ENCODE assay signal across 17 cellular contexts in genomic region chr6:15496345-15497131, GRCh38.
"Had no signal": no experiment of that assay in that cellular context is flagged by ENCODE, and none has a peak within 500 bp of the region (broad histone marks: within the 10 kb centered on the region; RNA-seq: fewer than 3 reads in every experiment).

No MANE protein-coding gene starts in this region.

- ATAC-seq: activated CD8-positive, alpha-beta memory T cell treated with anti-CD3 and anti-CD28 coated beads, Interleukin-2, amount 10 ng/mL, durations not matched to agents 7 days and 5 days; naive thymus-derived CD4-positive, alpha-beta T cell; sciatic nerve; T-cell had no signal

- H3K4me3 ChIP-seq: ascending aorta, lung, SK-N-MC, upper lobe of left lung had no signal

- DNase-seq: activated CD8-positive, alpha-beta memory T cell treated with anti-CD3 and anti-CD28 coated beads, Interleukin-2, amount 10 ng/mL, durations not matched to agents 7 days and 5 days; activated naive CD4-positive, alpha-beta T cell; cortex of kidney; effector memory CD4-positive, alpha-beta T cell; hippocampal formation; naive thymus-derived CD4-positive, alpha-beta T cell; stimulated activated CD4-positive, alpha-beta T cell treated with anti-CD3 and anti-CD28 coated beads, Interleukin-2, amount 100 ng/mL, for 24 hours; stimulated activated naive CD4-positive, alpha-beta T cell; substantia nigra; T-cell; T1000 had no signal

- H3K27me3 ChIP-seq: ascending aorta, upper lobe of left lung had no signal

- H3K27me3 Mint-ChIP-seq: activated CD8-positive, alpha-beta memory T cell treated with anti-CD3 and anti-CD28 coated beads, Interleukin-2, amount 10 ng/mL, durations not matched to agents 7 days and 5 days; naive thymus-derived CD4-positive, alpha-beta T cell; T-cell had no signal

- H3K4me3 Mint-ChIP-seq: activated CD8-positive, alpha-beta memory T cell treated with anti-CD3 and anti-CD28 coated beads, Interleukin-2, amount 10 ng/mL, durations not matched to agents 7 days and 5 days; activated T-helper 1 cell treated with anti-CD3 and anti-CD28 coated beads, Interleukin-12 subunit alpha, Interleukin-12 subunit beta, Interleukin-2, Interleukin-4 antibody, amounts not matched to agents 30 ng/mL and 10 ng/mL and 1 ng/mL, durations not matched to agents 14 hours and 24 hours and 36 hours; naive thymus-derived CD4-positive, alpha-beta T cell; T-cell had no signal

- H3K27ac ChIP-seq: ascending aorta, SK-N-MC, upper lobe of left lung had no signal

- H3K27ac Mint-ChIP-seq: activated CD8-positive, alpha-beta memory T cell treated with anti-CD3 and anti-CD28 coated beads, Interleukin-2, amount 10 ng/mL, durations not matched to agents 7 days and 5 days; T-cell had no signal

- H3K9me3 ChIP-seq: ascending aorta, upper lobe of left lung had no signal

- H3K9me3 Mint-ChIP-seq: activated T-helper 1 cell treated with anti-CD3 and anti-CD28 coated beads, Interleukin-12 subunit alpha, Interleukin-12 subunit beta, Interleukin-2, Interleukin-4 antibody, amounts not matched to agents 30 ng/mL and 10 ng/mL and 1 ng/mL, durations not matched to agents 14 hours and 24 hours and 36 hours; naive thymus-derived CD4-positive, alpha-beta T cell; T-cell had no signal

- H3K4me1 ChIP-seq: ascending aorta had no signal
